8 cellular contexts compared by ENCODE assay signal in the genomic region with DNA sequence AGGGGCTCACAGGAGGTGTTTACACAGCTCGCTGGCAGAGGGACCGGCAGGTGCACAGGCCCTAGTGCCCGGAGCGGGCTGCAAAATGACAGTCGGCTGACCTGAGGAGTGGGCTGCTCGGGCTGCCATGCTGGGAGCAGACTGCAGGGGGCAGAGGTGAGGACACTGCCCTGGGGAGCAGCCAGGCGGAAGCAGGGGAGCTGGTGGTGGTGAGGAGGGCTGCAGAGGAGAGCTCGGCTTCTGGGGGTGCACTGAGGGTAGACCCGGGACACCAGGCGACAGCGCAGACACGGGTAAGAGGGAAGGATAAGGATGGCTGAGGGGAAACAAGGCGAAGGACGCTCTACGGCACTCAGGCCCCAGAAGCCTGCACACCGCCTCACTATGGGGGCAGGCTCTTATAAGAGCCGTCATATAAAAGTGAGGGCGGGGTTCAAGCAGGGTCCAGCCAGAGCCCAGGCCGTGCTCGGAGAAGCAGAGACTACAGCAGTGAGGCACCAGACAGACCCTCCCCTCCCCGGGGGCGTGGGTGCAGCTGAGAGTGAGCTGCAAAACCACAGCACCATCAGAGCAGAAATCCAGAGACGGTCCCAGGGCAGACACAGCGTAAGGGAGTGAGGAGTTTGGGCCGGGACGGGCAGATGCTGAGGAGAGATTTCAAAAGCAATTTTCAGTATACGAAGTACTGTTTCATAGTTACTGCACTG.
A peak's percentile ranks its signal among the peaks of the same experiment; 100 is the strongest.
DNase-seq lines count a peak whose midpoint lies in the region; ATAC-seq and TF ChIP-seq lines count a peak whose summit lies in the region.

No MANE protein-coding gene starts in this region.

- TF ChIP-seq CTCF in VCaP (conservative IDR thresholded peaks at IDR 0.05) (peak; percentile 27; the same call in 1 of the 2 replicates), fibroblast of villous mesenchyme (IDR thresholded peaks at IDR 0.05; ENCODE audit: insufficient read depth, low read depth, low read length) (peak; percentile 39), transverse colon (IDR thresholded peaks at IDR 0.05) (peak; percentile 44 to 80 (median 65)), right atrium auricular region (IDR thresholded peaks at IDR 0.05) (no peak)

- in situ Hi-C loops in transverse colon (cut with MboI; ENCODE audit: low pct_ligation_motif_present in 1 of 4, low pct_unique_long_range_greater_than_20kb in 1 of 4, low sequenced_read_pairs in 3 of 4) = no loop called here

- intact Hi-C loops in transverse colon (cut with DNase I; ENCODE audit: low total_unique reads) = no loop called here

- H3K36me3 ChIP-seq in transverse colon (no peaks in the 10 kb centered on the region), right atrium auricular region (no peaks in the 10 kb centered on the region)

- peak; percentile 97 for DNase-seq in COLO668 (lab: John Stamatoyannopoulos, UW; ENCODE audit: unreplicated experiment)
- no peak for DNase-seq in fibroblast of villous mesenchyme (ENCODE audit: low read depth)
- peak; percentile 53 for DNase-seq in transverse colon
- DNase-seq in right atrium auricular region (ENCODE audit: low spot score) = no peak
- DNase-seq in OCI-M2 (lab: John Stamatoyannopoulos, UW; ENCODE audit: unreplicated experiment) = no peak

- no peak overlapping the region for H3K4me3 ChIP-seq in fibroblast of villous mesenchyme (ENCODE audit: low read depth, low read length)
- no peak overlapping the region for H3K4me3 ChIP-seq in transverse colon
- H3K4me3 ChIP-seq in right atrium auricular region = no peak overlapping the region

- ATAC-seq in HG02852 (IDR thresholded peaks at IDR 0.05; ENCODE audit: unreplicated experiment) = peak; percentile 38
- ATAC-seq in GM18861 (IDR thresholded peaks at IDR 0.05; ENCODE audit: unreplicated experiment) = no peak

- no peaks in the 10 kb centered on the region for H3K27me3 ChIP-seq in transverse colon
- no peaks in the 10 kb centered on the region for H3K27me3 ChIP-seq in right atrium auricular region

- H3K4me1 ChIP-seq in transverse colon (peaks cover 10 to 48% (median 35%) of the 10 kb centered on the region in 4 donors), right atrium auricular region (peaks cover 0 to 20% of the 10 kb centered on the region in 2 donors)

- H3K9me3 ChIP-seq in transverse colon (no peaks in the 10 kb centered on the region), right atrium auricular region (no peaks in the 10 kb centered on the region)

- no peak for TF ChIP-seq EP300 in transverse colon (IDR thresholded peaks at IDR 0.05; ENCODE audit: low read depth)

- TF ChIP-seq POLR2A in transverse colon (IDR thresholded peaks at IDR 0.05) = no peak

- WGBS in transverse colon (ENCODE audit: low coverage in 1 of 2), 2 donors = 53 to 64% methylated on average over 13 to 27 of the region's 27 CpGs

- no peak overlapping the region for H3K27ac ChIP-seq in VCaP
- peak overlapping the region in 3 of 4 donors; percentile 20 to 29 (median 27) for H3K27ac ChIP-seq in transverse colon
- no peak overlapping the region for H3K27ac ChIP-seq in right atrium auricular region

Comparison
In these comparisons a context has a peak if more than half of its experiments do, and no peak if none do; other contexts are left out.
1. DNase-seq: peak in COLO668 (single experiment) and transverse colon (single experiment); none in fibroblast of villous mesenchyme (single experiment), right atrium auricular region (single experiment) and OCI-M2 (single experiment).
2. H3K27ac ChIP-seq: peak in transverse colon (3 of 4); none in VCaP (single experiment) and right atrium auricular region (0 of 2).
3. CTCF ChIP-seq: peak in VCaP (single experiment), fibroblast of villous mesenchyme (single experiment) and transverse colon (5 of 5); none in right atrium auricular region (0 of 2).